ENCODE assay signal across 1 cellular context in the genomic region with DNA sequence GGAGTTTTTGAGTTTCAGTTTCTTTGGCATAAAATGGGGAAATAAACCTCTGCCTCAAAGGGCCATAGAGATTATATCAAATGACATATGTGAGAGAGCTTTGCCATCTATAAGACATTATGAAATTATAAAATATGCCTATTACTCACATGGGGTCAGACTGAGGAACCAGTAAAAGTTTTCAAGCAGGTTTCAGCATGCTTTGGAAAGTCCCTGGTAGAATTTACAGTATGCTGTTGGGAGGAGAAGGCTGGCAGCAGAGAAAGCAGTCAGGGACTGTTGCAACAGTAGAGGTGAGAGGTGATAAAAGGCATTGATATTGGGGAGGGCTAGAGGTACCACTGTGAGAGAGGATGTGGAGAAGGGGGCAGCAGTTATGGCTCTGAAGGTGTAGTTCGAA.
TF ChIP-seq lines count a peak whose summit lies in the region.

No MANE protein-coding gene starts in this region.

TF ChIP-seq in GM12878, 131 proteins besides CTCF, POLR2A, EP300 and RAD21 (continued from another document):
- TF ChIP-seq NFIC (IDR thresholded peaks at IDR 0.05; ENCODE audit: low read depth, low read length) (no peak), MTA3 (IDR thresholded peaks at IDR 0.05; ENCODE audit: borderline replicate concordance, low read length) (no peak), KLF5 (IDR thresholded peaks at IDR 0.05; ENCODE audit: partially characterized antibody) (no peak), MYB (IDR thresholded peaks at IDR 0.05; ENCODE audit: borderline replicate concordance, low read depth, low read length) (no peak), NR2F1 (conservative IDR thresholded peaks at IDR 0.05) (no peak)
- TF ChIP-seq, protein P1, sequence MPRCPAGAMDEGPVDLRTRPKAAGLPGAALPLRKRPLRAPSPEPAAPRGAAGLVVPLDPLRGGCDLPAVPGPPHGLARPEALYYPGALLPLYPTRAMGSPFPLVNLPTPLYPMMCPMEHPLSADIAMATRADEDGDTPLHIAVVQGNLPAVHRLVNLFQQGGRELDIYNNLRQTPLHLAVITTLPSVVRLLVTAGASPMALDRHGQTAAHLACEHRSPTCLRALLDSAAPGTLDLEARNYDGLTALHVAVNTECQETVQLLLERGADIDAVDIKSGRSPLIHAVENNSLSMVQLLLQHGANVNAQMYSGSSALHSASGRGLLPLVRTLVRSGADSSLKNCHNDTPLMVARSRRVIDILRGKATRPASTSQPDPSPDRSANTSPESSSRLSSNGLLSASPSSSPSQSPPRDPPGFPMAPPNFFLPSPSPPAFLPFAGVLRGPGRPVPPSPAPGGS (IDR thresholded peaks at IDR 0.05; ENCODE audit: borderline replicate concordance, insufficient read depth, low read depth, low read length, poor library complexity, severe bottlenecking), result no peak
